ENCODE assay signal across 24 cellular contexts in genomic region chr3:65005481-65005880, GRCh38.
DNase-seq lines count a peak whose midpoint lies in the region; TF ChIP-seq lines count a peak whose summit lies in the region.
"Had no signal": no experiment of that assay in that cellular context is flagged by ENCODE, and none has a peak within 500 bp of the region (broad histone marks: within the 10 kb centered on the region; RNA-seq: fewer than 3 reads in every experiment).

No MANE protein-coding gene starts in this region.

- intact Hi-C loops in thyroid gland (cut with DNase I): no loop called here
- intact Hi-C loops in esophagus squamous epithelium (cut with DNase I): no loop called here

- in situ Hi-C loops in brain microvascular endothelial cell (cut with HindIII; ENCODE audit: low pct_ligation_motif_present, low sequenced_read_pairs): no loop called here

- H3K27me3 ChIP-seq in brain microvascular endothelial cell (replicated peaks) (no peaks in the 10 kb centered on the region), smooth muscle cell (ENCODE audit: low read depth) (no peaks in the 10 kb centered on the region), thyroid gland (no peaks in the 10 kb centered on the region), esophagus squamous epithelium (no peaks in the 10 kb centered on the region)
- H3K27me3 ChIP-seq: BE2C, colonic mucosa, stomach, transverse colon had no signal

- CTCF ChIA-PET in RWPE1 (lab: Yijun Ruan, JAX): no interaction called here

- H3K27ac ChIP-seq in brain microvascular endothelial cell (no peak overlapping the region), smooth muscle cell (ENCODE audit: low read depth) (peak overlapping the region; percentile 46), thyroid gland (no peak overlapping the region), RWPE1 (no peak overlapping the region), esophagus squamous epithelium (no peak overlapping the region)
- H3K27ac ChIP-seq: colonic mucosa, stomach, transverse colon had no signal

- H3F3A ChIP-seq in smooth muscle cell (ENCODE audit: low read depth): peaks cover 16% of the 10 kb centered on the region

- POLR2A ChIA-PET in RWPE1 (lab: Yijun Ruan, JAX; ENCODE audit: low non-redundant PET): no interaction called here

- TF ChIP-seq CTCF in brain microvascular endothelial cell (IDR thresholded peaks at IDR 0.05; ENCODE audit: low read depth, low read length, missing control alignments): no peak
- no peak for TF ChIP-seq CTCF in smooth muscle cell (IDR thresholded peaks at IDR 0.05; ENCODE audit: borderline replicate concordance, insufficient read depth, poor library complexity, severe bottlenecking)
- no peak for TF ChIP-seq CTCF in thyroid gland (IDR thresholded peaks at IDR 0.05)
- no peak for TF ChIP-seq CTCF in RWPE1 (conservative IDR thresholded peaks at IDR 0.05; ENCODE audit: low read depth)
- TF ChIP-seq CTCF in esophagus squamous epithelium (IDR thresholded peaks at IDR 0.05): no peak

- DNase-seq in LHCN-M2 (ENCODE audit: low read depth): peak; percentile 73
- peak; percentile 50 for DNase-seq in brain microvascular endothelial cell
- peak; percentile 47 for DNase-seq in kidney tubule cell (ENCODE audit: low spot score)
- DNase-seq in smooth muscle cell (lab: John Stamatoyannopoulos, UW; ENCODE audit: unreplicated experiment): no peak
- DNase-seq in thyroid gland: no peak
- DNase-seq in NCI-H524 treated with DMSO at 0.1 percent for 48 hours (lab: John Stamatoyannopoulos, UW): no peak
- no peak for DNase-seq in RWPE1 (ENCODE audit: low spot score)
- DNase-seq in esophagus squamous epithelium (lab: John Stamatoyannopoulos, UW): no peak
- DNase-seq: activated CD8-positive, alpha-beta memory T cell treated with anti-CD3 and anti-CD28 coated beads, Interleukin-2, amount 50 U/mL, for 4 hours; activated naive CD8-positive, alpha-beta T cell treated with anti-CD3 and anti-CD28 coated beads for 36 hours; BE2C; colonic mucosa; COR-L47; DND-41; endodermal cell; NCI-H1092; NCI-H1930; NCI-H345; NCI-H82; occipital lobe; stomach; T-helper 2 cell; transverse colon had no signal

- H3K9me3 ChIP-seq in smooth muscle cell (replicated peaks; ENCODE audit: low read depth) (no peaks in the 10 kb centered on the region), thyroid gland (no peaks in the 10 kb centered on the region), esophagus squamous epithelium (no peaks in the 10 kb centered on the region)
- H3K9me3 ChIP-seq: BE2C, colonic mucosa, stomach, transverse colon had no signal

- H3K36me3 ChIP-seq in brain microvascular endothelial cell (replicated peaks) (no peaks in the 10 kb centered on the region), smooth muscle cell (ENCODE audit: low read depth) (no peaks in the 10 kb centered on the region), thyroid gland (no peaks in the 10 kb centered on the region), esophagus squamous epithelium (no peaks in the 10 kb centered on the region)
- H3K36me3 ChIP-seq: BE2C, colonic mucosa, transverse colon had no signal

- TF ChIP-seq POLR2A in thyroid gland (IDR thresholded peaks at IDR 0.05) (no peak), esophagus squamous epithelium (IDR thresholded peaks at IDR 0.05) (no peak)

- H3K4me3 ChIP-seq in brain microvascular endothelial cell (ENCODE audit: low read depth, low read length): no peak overlapping the region
- no peak overlapping the region for H3K4me3 ChIP-seq in smooth muscle cell
- H3K4me3 ChIP-seq in thyroid gland (replicated peaks in 1 of 3): no peak overlapping the region
- no peak overlapping the region for H3K4me3 ChIP-seq in esophagus squamous epithelium
- H3K4me3 ChIP-seq: colonic mucosa, GM23338, stomach, transverse colon had no signal

- no peaks in the 10 kb centered on the region for H4K20me1 ChIP-seq in smooth muscle cell (ENCODE audit: low read depth)

- 56% methylated on average over 3 of the region's 3 CpGs for WGBS in smooth muscle cell (ENCODE audit: low lambda C conversion rate)
- 91 to 94% methylated on average over 3 of the region's 3 CpGs for WGBS in thyroid gland, 2 donors
- WGBS in esophagus squamous epithelium, 2 donors: 81 to 86% methylated on average over 3 of the region's 3 CpGs

- peak overlapping the region; percentile 53 for H3K4me2 ChIP-seq in smooth muscle cell
- H3K4me2 ChIP-seq: GM23338 had no signal

- no peak overlapping the region for H3K9ac ChIP-seq in smooth muscle cell (ENCODE audit: low read depth)

- no peak overlapping the region for H2AFZ ChIP-seq in smooth muscle cell (ENCODE audit: low read depth)
- H2AFZ ChIP-seq: GM23338 had no signal

- H3K79me2 ChIP-seq in smooth muscle cell (ENCODE audit: low read depth): no peaks in the 10 kb centered on the region

- peaks cover 15% of the 10 kb centered on the region for H3K4me1 ChIP-seq in smooth muscle cell (ENCODE audit: low read depth)
- H3K4me1 ChIP-seq in thyroid gland: no peaks in the 10 kb centered on the region
- H3K4me1 ChIP-seq in esophagus squamous epithelium: no peaks in the 10 kb centered on the region
- H3K4me1 ChIP-seq: colonic mucosa, stomach, transverse colon had no signal

Comparison
In these comparisons a context has a peak if more than half of its experiments do, and no peak if none do; other contexts are left out.
1. DNase-seq: peak in LHCN-M2 (single experiment), brain microvascular endothelial cell (single experiment) and kidney tubule cell (single experiment); none in smooth muscle cell (single experiment), thyroid gland (0 of 2), NCI-H524 treated with DMSO at 0.1 percent for 48 hours (single experiment), RWPE1 (single experiment) and esophagus squamous epithelium (single experiment).